Comparison of ENCODE assay signal across 18 cellular contexts in genomic region chr16:76926595-76926994, GRCh38.
"Had no signal": no experiment of that assay in that cellular context is flagged by ENCODE, and none has a peak within 500 bp of the region (broad histone marks: within the 10 kb centered on the region; RNA-seq: fewer than 3 reads in every experiment).

No MANE protein-coding gene starts in this region.

- H3K27ac Mint-ChIP-seq: memory B cell, mesothelial cell of epicardium, natural killer cell, progenitor cell of endocrine pancreas had no signal

- H3K27ac ChIP-seq: coronary artery, gastrocnemius medialis, lower lobe of right lung, ovary, sigmoid colon, skin epidermis had no signal

- ATAC-seq: gastrocnemius medialis, lower lobe of right lung, natural killer cell had no signal

- H3K9me3 ChIP-seq: gastrocnemius medialis, lower lobe of right lung, ovary, sigmoid colon had no signal

- H3K4me3 ChIP-seq: coronary artery, gastrocnemius medialis, lower lobe of right lung, ovary, sigmoid colon, skin epidermis had no signal

- H3K4me1 Mint-ChIP-seq: memory B cell, natural killer cell, neural crest cell had no signal

- DNase-seq: central memory CD4-positive, alpha-beta T cell; effector CD8-positive, alpha-beta T cell; gastrocnemius medialis; lower lobe of right lung; natural killer cell; nucleus accumbens; ovary; sigmoid colon; stimulated activated CD4-positive, alpha-beta T cell treated with anti-CD3 and anti-CD28 coated beads, Interleukin-12 subunit alpha, Interleukin-12 subunit beta, amount 100 ng/mL, for 4 hours; stimulated activated CD4-positive, alpha-beta T cell treated with anti-CD3 and anti-CD28 coated beads, Interleukin-2, amount 100 ng/mL, for 48 hours; stimulated activated naive CD4-positive, alpha-beta T cell treated with Interleukin-2 at 50 U/mL for 16 hours; trophoblast cell had no signal

- H3K4me3 Mint-ChIP-seq: memory B cell, mesothelial cell of epicardium, natural killer cell, neural crest cell had no signal

- H3K27me3 ChIP-seq: gastrocnemius medialis, ovary, sigmoid colon had no signal

- H3K4me1 ChIP-seq: gastrocnemius medialis, lower lobe of right lung, sigmoid colon had no signal

- H3K36me3 ChIP-seq: gastrocnemius medialis, lower lobe of right lung, ovary, sigmoid colon had no signal

- H3K27me3 Mint-ChIP-seq: progenitor cell of endocrine pancreas had no signal

- H3K36me3 Mint-ChIP-seq: memory B cell, mesothelial cell of epicardium, natural killer cell had no signal
